24 cellular contexts compared by ENCODE assay signal in genomic region chr19:43612374-43612773, GRCh38. TPM values are rescaled to one million over a fixed set of nuclear protein-coding genes. Genes with fewer than 3 reads are reported as not detected.
"Had no signal": no experiment of that assay in that cellular context is flagged by ENCODE, and none has a peak within 500 bp of the region (broad histone marks: within the 10 kb centered on the region; RNA-seq: fewer than 3 reads in every experiment).

No MANE protein-coding gene starts in this region.

- H3K27ac ChIP-seq: coronary artery, heart left ventricle, neural progenitor cell, sigmoid colon, transverse colon had no signal

- H3K27me3 ChIP-seq: heart left ventricle, neural progenitor cell, sigmoid colon, transverse colon had no signal

- H3K9me3 Mint-ChIP-seq: activated naive CD4-positive, alpha-beta T cell treated with anti-CD3 and anti-CD28 coated beads, Interleukin-2, amount 10 ng/mL, durations not matched to agents 7 days and 5 days; brain; memory B cell; neural progenitor cell; stimulated activated naive B cell treated with anti-CD40 and anti-IgM and Interleukin-4, amounts not matched to agents 10 μg/mL and 1 μg/mL and 100 μg/mL, for 72 hours had no signal

- H3K4me3 ChIP-seq: coronary artery, heart left ventricle, neural progenitor cell, sigmoid colon, smooth muscle cell, transverse colon had no signal

- H3K9ac ChIP-seq: neural progenitor cell had no signal

- H3K9me3 ChIP-seq: heart left ventricle, sigmoid colon, transverse colon had no signal

- DNase-seq: activated CD8-positive, alpha-beta memory T cell treated with anti-CD3 and anti-CD28 coated beads for 24 hours; activated CD8-positive, alpha-beta memory T cell treated with anti-CD3 and anti-CD28 coated beads, Interleukin-2, amount 50 U/mL, for 48 hours; activated effector memory CD4-positive, alpha-beta T cell treated with anti-CD3 and anti-CD28 coated beads, Interleukin-2, amount 50 U/mL, for 16 hours; activated naive CD4-positive, alpha-beta T cell treated with anti-CD3 and anti-CD28 coated beads, Interleukin-2, amount 10 ng/mL, durations not matched to agents 7 days and 5 days; activated T-cell treated with anti-CD3 and anti-CD28 coated beads, Interleukin-2, amount 50 U/mL, for 48 hours; aorta; central memory CD4-positive, alpha-beta T cell; heart left ventricle; left ventricle myocardium superior; posterior cingulate gyrus; sigmoid colon; stimulated activated CD4-positive, alpha-beta T cell treated with anti-CD3 and anti-CD28 coated beads, Interleukin-15, amount 100 ng/mL, for 24 hours; stimulated activated naive B cell treated with anti-CD40 and anti-IgM and Interleukin-4, amounts not matched to agents 10 μg/mL and 1 μg/mL and 100 μg/mL, for 72 hours; T-helper 1 cell; T-helper 9 cell; transverse colon had no signal

- H3K4me1 ChIP-seq: neural progenitor cell, transverse colon had no signal

- H3K36me3 ChIP-seq: neural progenitor cell, transverse colon had no signal

- H3K27ac Mint-ChIP-seq: activated naive CD4-positive, alpha-beta T cell treated with anti-CD3 and anti-CD28 coated beads, Interleukin-2, amount 10 ng/mL, durations not matched to agents 7 days and 5 days; memory B cell; WTC11 had no signal

- H3K27me3 Mint-ChIP-seq: activated naive CD4-positive, alpha-beta T cell treated with anti-CD3 and anti-CD28 coated beads, Interleukin-2, amount 10 ng/mL, durations not matched to agents 7 days and 5 days; memory B cell; stimulated activated naive B cell treated with anti-CD40 and anti-IgM and Interleukin-4, amounts not matched to agents 10 μg/mL and 1 μg/mL and 100 μg/mL, for 72 hours had no signal

- H3K4me3 Mint-ChIP-seq: activated naive CD4-positive, alpha-beta T cell treated with anti-CD3 and anti-CD28 coated beads, Interleukin-2, amount 10 ng/mL, durations not matched to agents 7 days and 5 days; memory B cell; stimulated activated naive B cell treated with anti-CD40 and anti-IgM and Interleukin-4, amounts not matched to agents 10 μg/mL and 1 μg/mL and 100 μg/mL, for 72 hours; WTC11 had no signal

- H3K4me2 ChIP-seq: neural progenitor cell, smooth muscle cell had no signal

RNA-seq across cellular contexts. Expression of gene SRRM5, which starts 0.5 kb away (rescaled TPM):
- total RNA-seq: myocyte, temporal lobe had no signal
- polyA plus RNA-seq: smooth muscle cell had no signal
